18 cellular contexts compared by ENCODE assay signal in genomic region chr6:122645256-122645655, GRCh38. TPM values are rescaled to one million over a fixed set of nuclear protein-coding genes. Genes with fewer than 3 reads are reported as not detected.
A peak's percentile ranks its signal among the peaks of the same experiment; 100 is the strongest.
DNase-seq lines count a peak whose midpoint lies in the region; ATAC-seq lines count a peak whose summit lies in the region.
"Had no signal": no experiment of that assay in that cellular context is flagged by ENCODE, and none has a peak within 500 bp of the region (broad histone marks: within the 10 kb centered on the region; RNA-seq: fewer than 3 reads in every experiment).

No MANE protein-coding gene starts in this region.

- no peak overlapping the region for H4K91ac ChIP-seq in neuronal stem cell (ENCODE audit: low read depth, low read length, poor library complexity)

- H3K27ac Mint-ChIP-seq in stimulated activated memory B cell treated with anti-CD40 and anti-IgM and Interleukin-4, amounts not matched to agents 10 μg/mL and 1 μg/mL and 100 μg/mL, for 72 hours = no peak overlapping the region
- H3K27ac Mint-ChIP-seq: CD4-positive, alpha-beta memory T cell; GM23338 had no signal

- peak overlapping the region; percentile 53 for H2BK5ac ChIP-seq in neuronal stem cell (ENCODE audit: low read length)

- H2BK120ac ChIP-seq in neuronal stem cell (ENCODE audit: low read depth, low read length) = no peak overlapping the region

- ATAC-seq in GM21423 (IDR thresholded peaks at IDR 0.05; ENCODE audit: unreplicated experiment) = no peak
- ATAC-seq in stimulated activated memory B cell treated with anti-CD40 and anti-IgM and Interleukin-4, amounts not matched to agents 10 μg/mL and 1 μg/mL and 100 μg/mL, for 72 hours = no peak
- ATAC-seq: GM23338 had no signal

- no peak overlapping the region for H3K4me2 ChIP-seq in neuronal stem cell (ENCODE audit: insufficient read depth, low read length, poor library complexity, severe bottlenecking)
- H3K4me2 ChIP-seq: GM23338 had no signal

- H3K4me1 Mint-ChIP-seq in stimulated activated memory B cell treated with anti-CD40 and anti-IgM and Interleukin-4, amounts not matched to agents 10 μg/mL and 1 μg/mL and 100 μg/mL, for 72 hours = peaks cover 5% of the 10 kb centered on the region
- H3K4me1 Mint-ChIP-seq: CD4-positive, alpha-beta memory T cell; GM23338 had no signal

- H3K4me3 Mint-ChIP-seq in stimulated activated memory B cell treated with anti-CD40 and anti-IgM and Interleukin-4, amounts not matched to agents 10 μg/mL and 1 μg/mL and 100 μg/mL, for 72 hours = no peak overlapping the region
- H3K4me3 Mint-ChIP-seq: CD4-positive, alpha-beta memory T cell; GM23338 had no signal

- H3K9ac ChIP-seq in neuronal stem cell (ENCODE audit: low read depth, low read length, poor library complexity) = no peak overlapping the region

- H3K14ac ChIP-seq in neuronal stem cell (ENCODE audit: low read length) = no peak overlapping the region

- no peaks in the 10 kb centered on the region for H3K9me3 ChIP-seq in neuronal stem cell (replicated peaks in 1 of 2; ENCODE audit: control insufficient read depth in 2 of 2, insufficient read depth in 1 of 2, low read depth in 1 of 2, low read length in 2 of 2)
- H3K9me3 ChIP-seq: BE2C, MG63 had no signal

- H2BK12ac ChIP-seq in neuronal stem cell (ENCODE audit: low read length) = no peak overlapping the region

- no peaks in the 10 kb centered on the region for H3K36me3 ChIP-seq in neuronal stem cell (replicated peaks in 1 of 2; ENCODE audit: control insufficient read depth in 2 of 2, insufficient read depth in 2 of 2, low read length in 2 of 2)
- H3K36me3 ChIP-seq: BE2C, MG63 had no signal

- H2AFZ ChIP-seq in neuronal stem cell (ENCODE audit: low read length) = no peak overlapping the region
- H2AFZ ChIP-seq: GM23338 had no signal

- no CpG with 5 or more reads among the region's 4 CpGs for WGBS in neuronal stem cell (ENCODE audit: extremely low coverage in 2 of 2, insufficient read length in 2 of 2, insufficient replicate concordance in 1 of 2), 2 donors

- no peaks in the 10 kb centered on the region for H3K27me3 Mint-ChIP-seq in stimulated activated memory B cell treated with anti-CD40 and anti-IgM and Interleukin-4, amounts not matched to agents 10 μg/mL and 1 μg/mL and 100 μg/mL, for 72 hours
- H3K27me3 Mint-ChIP-seq: CD4-positive, alpha-beta memory T cell had no signal

- H3K18ac ChIP-seq in neuronal stem cell (ENCODE audit: low read length) = no peak overlapping the region

- peaks cover 2% of the 10 kb centered on the region for H3K79me1 ChIP-seq in neuronal stem cell (ENCODE audit: low read depth, low read length)

- no peak overlapping the region for H3K23ac ChIP-seq in neuronal stem cell (ENCODE audit: low read depth, low read length, poor library complexity)

- H3K9me3 Mint-ChIP-seq in stimulated activated memory B cell treated with anti-CD40 and anti-IgM and Interleukin-4, amounts not matched to agents 10 μg/mL and 1 μg/mL and 100 μg/mL, for 72 hours = no peaks in the 10 kb centered on the region
- H3K9me3 Mint-ChIP-seq: CD4-positive, alpha-beta memory T cell; GM23338 had no signal

- H3K4me1 ChIP-seq in neuronal stem cell (ENCODE audit: control insufficient read depth in 2 of 2, insufficient read depth in 1 of 2, low read depth in 1 of 2, low read length in 2 of 2) = no peaks in the 10 kb centered on the region
- H3K4me1 ChIP-seq: BE2C had no signal

- H3K36me3 Mint-ChIP-seq in stimulated activated memory B cell treated with anti-CD40 and anti-IgM and Interleukin-4, amounts not matched to agents 10 μg/mL and 1 μg/mL and 100 μg/mL, for 72 hours = no peaks in the 10 kb centered on the region
- H3K36me3 Mint-ChIP-seq: CD4-positive, alpha-beta memory T cell had no signal

- no peak overlapping the region for H3K4ac ChIP-seq in neuronal stem cell (ENCODE audit: low read length)

- intact Hi-C loops in cardiac septum (cut with DNase I) = no loop called here

- H2AK5ac ChIP-seq in neuronal stem cell (ENCODE audit: low read depth, low read length) = no peak overlapping the region

- no peaks in the 10 kb centered on the region for H3K27me3 ChIP-seq in neuronal stem cell (ENCODE audit: control insufficient read depth in 3 of 3, insufficient read depth in 3 of 3, low read depth in 1 of 3, low read length in 3 of 3)
- H3K27me3 ChIP-seq: BE2C, MG63 had no signal

- DNase-seq in DMS 273 treated with DMSO at 0.1 percent for 48 hours (lab: John Stamatoyannopoulos, UW) (peak; percentile 40), NCI-H2171 treated with DMSO at 0.1 percent for 48 hours (lab: John Stamatoyannopoulos, UW) (peak; percentile 54), cerebellar nuclear complex (lab: John Stamatoyannopoulos, UW) (peak; percentile 52 to 72), neuronal stem cell (ENCODE audit: low spot score) (no peak), cardiac septum (ENCODE audit: low spot score) (no peak), glomerular visceral epithelial cell (ENCODE audit: extremely low spot score) (no peak)
- DNase-seq: BE2C; CD4-positive, alpha-beta memory T cell; MG63; NCI-H1105; NCI-H2029; NCI-H226; SIG-M5; T-helper 2 cell had no signal

- H4K8ac ChIP-seq in neuronal stem cell (ENCODE audit: low read depth, low read length) = no peak overlapping the region

- H3K27ac ChIP-seq in neuronal stem cell (replicated peaks; ENCODE audit: low read length) = no peak overlapping the region
- H3K27ac ChIP-seq: HL-60 had no signal

- peak overlapping the region in 1 of 2 donors; percentile 54 for H3K4me3 ChIP-seq in neuronal stem cell (ENCODE audit: low read length in 2 of 2)
- H3K4me3 ChIP-seq: GM23338, MG63 had no signal

- H2BK15ac ChIP-seq in neuronal stem cell (ENCODE audit: low read length) = no peak overlapping the region

RNA-seq across cellular contexts. Expression of gene PKIB, which starts 35.1 kb away (rescaled TPM):
- 26.8 TPM for polyA plus RNA-seq in neuronal stem cell (2013, experiment 1 of 2)
- polyA plus RNA-seq in neuronal stem cell (2013, experiment 2 of 2) = 26.8 TPM
- 0.38 TPM for total RNA-seq in cardiac septum

Comparison
In these comparisons a context has a peak if more than half of its experiments do, and no peak if none do; other contexts are left out.
1. DNase-seq: peak in DMS 273 treated with DMSO at 0.1 percent for 48 hours (single experiment), NCI-H2171 treated with DMSO at 0.1 percent for 48 hours (single experiment) and cerebellar nuclear complex (2 of 2); none in neuronal stem cell (single experiment), cardiac septum (single experiment) and glomerular visceral epithelial cell (single experiment).